In genomic region chr20:11891081-11891826, GRCh38 we compare ENCODE assay signal across 8 cellular contexts. TPM values are rescaled to one million over a fixed set of nuclear protein-coding genes. Genes with fewer than 3 reads are reported as not detected.
A peak's percentile ranks its signal among the peaks of the same experiment; 100 is the strongest.
DNase-seq lines count a peak whose midpoint lies in the region; ATAC-seq, FAIRE-seq and TF ChIP-seq lines count a peak whose summit lies in the region.

No MANE protein-coding gene starts in this region.

- peak overlapping the region; percentile 85 for H3K9ac ChIP-seq in skeletal muscle satellite cell (ENCODE audit: low read depth, low read length)

- no peaks in the 10 kb centered on the region for H3K9me3 ChIP-seq in Panc1 (ENCODE audit: control insufficient read depth, insufficient read depth, low read depth, low read length)
- no peaks in the 10 kb centered on the region for H3K9me3 ChIP-seq in skeletal muscle satellite cell (replicated peaks; ENCODE audit: low read length)

- intact Hi-C loops in Panc1 (cut with micrococcal nuclease; ENCODE audit: unreplicated experiment), result no loop called here

- ATAC-seq in GM18867 (IDR thresholded peaks at IDR 0.05; ENCODE audit: unreplicated experiment) (peak; percentile 17), HG03432 (IDR thresholded peaks at IDR 0.05; ENCODE audit: unreplicated experiment) (peak; percentile 42), Panc1 (peak; percentile 72), GM18873 (IDR thresholded peaks at IDR 0.05; ENCODE audit: low FRiP score, unreplicated experiment) (no peak)

- H3K4me3 ChIP-seq in AG09309 (ENCODE audit: control insufficient read depth, low read depth, low read length), result peak overlapping the region; percentile 60
- peak overlapping the region; percentile 66 to 80 for H3K4me3 ChIP-seq in Panc1 (ENCODE audit: low read depth in 2 of 2, low read length in 2 of 2)
- H3K4me3 ChIP-seq in bronchial epithelial cell (ENCODE audit: low read depth, low read length), result peak overlapping the region; percentile 63
- peak overlapping the region; percentile 85 for H3K4me3 ChIP-seq in skeletal muscle satellite cell (ENCODE audit: low read length)

- in situ Hi-C loops in Panc1 (cut with HindIII; ENCODE audit: low pct_unique_long_range_greater_than_20kb, low sequenced_read_pairs), result no loop called here

- H3K36me3 ChIP-seq in Panc1 (ENCODE audit: control insufficient read depth, insufficient read depth, low read length), result peaks cover 4% of the 10 kb centered on the region; the same call in 1 of the 2 replicates
- H3K36me3 ChIP-seq in bronchial epithelial cell (ENCODE audit: control insufficient read depth, insufficient read depth, low read length), result no peaks in the 10 kb centered on the region
- no peaks in the 10 kb centered on the region for H3K36me3 ChIP-seq in skeletal muscle satellite cell (ENCODE audit: insufficient read depth, low read length)

- no peak for FAIRE-seq in bronchial epithelial cell (lab: Jason Lieb, UNC)

- H3K27me3 ChIP-seq in Panc1 (ENCODE audit: control insufficient read depth, insufficient read depth, low read length) (peaks cover 5% of the 10 kb centered on the region; the same call in 1 of the 2 replicates), bronchial epithelial cell (ENCODE audit: control insufficient read depth, insufficient read depth, low read length) (no peaks in the 10 kb centered on the region), skeletal muscle satellite cell (ENCODE audit: control insufficient read depth, insufficient read depth, low read length) (no peaks in the 10 kb centered on the region)

- POLR2A ChIA-PET in Panc1 (lab: Charles Lee), result no interaction called here

- DNase-seq in AG09309 (ENCODE audit: low read depth) (no peak), Panc1 (ENCODE audit: low read depth, low spot score) (no peak), bronchial epithelial cell (ENCODE audit: low read depth) (no peak), iris pigment epithelial cell (ENCODE audit: low read depth) (peak; percentile 45)

- H3K27ac ChIP-seq in Panc1 (ENCODE audit: low read length), result peak overlapping the region; percentile 95

- peaks cover 19% of the 10 kb centered on the region for H3K4me1 ChIP-seq in Panc1 (ENCODE audit: control insufficient read depth, insufficient read depth, low read length)
- H3K4me1 ChIP-seq in skeletal muscle satellite cell (ENCODE audit: control insufficient read depth, insufficient read depth, low read length), result peaks cover 31% of the 10 kb centered on the region

- CTCF ChIA-PET in Panc1 (lab: Charles Lee), result interaction anchor here (0.6 kb wide), 1 partner anchor 1216 kb away, joined by 11 read pairs; no protein-coding TSS in a partner anchor

- BruUV-seq in Panc1 (replicated peaks; lab: Mats Ljungman, UMichigan), result no TSS peak

- peak overlapping the region; percentile 97 for H3K4me2 ChIP-seq in skeletal muscle satellite cell (ENCODE audit: low read length)

- TF ChIP-seq CTCF in AG09309 (IDR thresholded peaks at IDR 0.05; ENCODE audit: control insufficient read depth, insufficient read depth, low read depth, low read length, missing control alignments) (no peak), Panc1 (IDR thresholded peaks at IDR 0.05) (no peak), bronchial epithelial cell (IDR thresholded peaks at IDR 0.05; ENCODE audit: insufficient read depth, low read length, severe bottlenecking) (no peak)

RNA-seq across cellular contexts. Expression of gene BTBD3, which starts 26.4 kb away (rescaled TPM):
- total RNA-seq in Panc1 (2021; ENCODE audit: unreplicated experiment) (27.6 TPM), bronchial epithelial cell (16.6 and 19.5 TPM in 2 replicates)
- 19.9 TPM for polyA plus RNA-seq in Panc1 (2012; ENCODE audit: insufficient read length)
- 12.9 and 16.8 TPM in 2 replicates for total RNA-seq in skeletal muscle satellite cell (2012; rRNA removed)
